In the genomic region with DNA sequence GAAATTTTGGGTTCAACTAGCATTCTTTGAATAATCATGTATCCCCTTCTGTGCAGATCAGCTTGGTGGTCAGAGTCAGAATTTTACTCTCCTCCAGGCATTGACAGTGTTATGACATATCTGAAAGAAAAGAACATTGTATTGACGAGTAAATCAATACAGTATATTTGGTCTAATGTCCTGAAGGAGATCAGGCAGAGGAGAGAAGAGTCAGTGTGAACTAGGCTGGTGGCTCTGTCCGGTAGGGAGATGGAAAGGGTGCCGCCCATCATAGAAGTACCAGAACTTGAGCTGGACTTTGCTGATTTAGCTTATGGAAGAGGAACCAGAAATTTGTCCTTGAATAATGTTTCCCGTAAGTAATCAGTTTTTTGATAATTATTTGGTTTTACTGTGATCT, we compare ENCODE assay signal across 8 cellular contexts. TPM values are rescaled to one million over a fixed set of nuclear protein-coding genes. Genes with fewer than 3 reads are reported as not detected.
DNase-seq lines count a peak whose midpoint lies in the region; ATAC-seq lines count a peak whose summit lies in the region.

A gene (plus strand): TSS at position 301 of the 400 bp plus-strand sequence. CDS start 555 bp downstream, outside the sequence.

- H3K4me1 ChIP-seq in iPS DF 6.9 (ENCODE audit: control insufficient read depth, insufficient read depth, low read length), result no peaks in the 10 kb centered on the region; the same call in 1 of the 2 replicates
- peaks cover 14% of the 10 kb centered on the region for H3K4me1 ChIP-seq in skeletal muscle satellite cell (ENCODE audit: control insufficient read depth, insufficient read depth, low read length)

- H3K27ac Mint-ChIP-seq in activated CD8-positive, alpha-beta T cell treated with anti-CD3 and anti-CD28 coated beads, Interleukin-2, amount 10 ng/mL, durations not matched to agents 7 days and 5 days, result peak within 1 kb of the TSS; percentile 77

- H3K4me1 Mint-ChIP-seq in activated CD8-positive, alpha-beta T cell treated with anti-CD3 and anti-CD28 coated beads, Interleukin-2, amount 10 ng/mL, durations not matched to agents 7 days and 5 days (ENCODE audit: low read depth), result peaks cover 65% of the 10 kb centered on the region

- H3K4me3 ChIP-seq in H7 (ENCODE audit: insufficient read depth, low read depth, low read length), result peak within 1 kb of the TSS; percentile 42
- H3K4me3 ChIP-seq in iPS DF 6.9 (ENCODE audit: low read length), result peak within 1 kb of the TSS; percentile 43; the same call in 1 of the 2 replicates
- peak within 1 kb of the TSS; percentile 75 for H3K4me3 ChIP-seq in skeletal muscle satellite cell (ENCODE audit: low read length)

- H3K36me3 Mint-ChIP-seq in activated CD8-positive, alpha-beta T cell treated with anti-CD3 and anti-CD28 coated beads, Interleukin-2, amount 10 ng/mL, durations not matched to agents 7 days and 5 days (ENCODE audit: low read depth), result peaks cover 20% of the 10 kb centered on the region

- POLR2A ChIA-PET in activated CD8-positive, alpha-beta T cell treated with anti-CD3 and anti-CD28 coated beads, Interleukin-2, amount 10 ng/mL, durations not matched to agents 7 days and 5 days (lab: Charles Lee), result no interaction called here

- H3K36me3 ChIP-seq in H7 (replicated peaks; ENCODE audit: control insufficient read depth, insufficient read depth, low read length), result no peaks in the 10 kb centered on the region
- H3K36me3 ChIP-seq in iPS DF 6.9 (ENCODE audit: control insufficient read depth, insufficient read depth, low read length), result no peaks in the 10 kb centered on the region
- H3K36me3 ChIP-seq in skeletal muscle satellite cell (ENCODE audit: insufficient read depth, low read length), result no peaks in the 10 kb centered on the region

- H3K27me3 Mint-ChIP-seq in activated CD8-positive, alpha-beta T cell treated with anti-CD3 and anti-CD28 coated beads, Interleukin-2, amount 10 ng/mL, durations not matched to agents 7 days and 5 days (ENCODE audit: low read depth), result peaks cover 16% of the 10 kb centered on the region

- ATAC-seq in activated CD8-positive, alpha-beta T cell treated with anti-CD3 and anti-CD28 coated beads, Interleukin-2, amount 10 ng/mL, durations not matched to agents 7 days and 5 days, result no peak
- no peak for ATAC-seq in HG03095 (IDR thresholded peaks at IDR 0.05; ENCODE audit: unreplicated experiment)

- H3K9me3 Mint-ChIP-seq in activated CD8-positive, alpha-beta T cell treated with anti-CD3 and anti-CD28 coated beads, Interleukin-2, amount 10 ng/mL, durations not matched to agents 7 days and 5 days (ENCODE audit: insufficient read depth), result peaks cover 4% of the 10 kb centered on the region

- in situ Hi-C loops in KBM-7 (cut with MboI; ENCODE audit: low pct_unique_long_range_greater_than_20kb, low sequenced_read_pairs), result no loop called here

- WGBS in iPS DF 6.9 (ENCODE audit: insufficient coverage, insufficient read length), result no CpG with 5 or more reads among the region's 4 CpGs

- peaks cover 39% of the 10 kb centered on the region for H3K27me3 ChIP-seq in H7 (ENCODE audit: control insufficient read depth, insufficient read depth, low read length)
- H3K27me3 ChIP-seq in iPS DF 6.9 (ENCODE audit: control insufficient read depth, insufficient read depth, low read length), result peaks cover 13% of the 10 kb centered on the region; the same call in 1 of the 2 replicates
- peaks cover 7% of the 10 kb centered on the region for H3K27me3 ChIP-seq in skeletal muscle satellite cell (ENCODE audit: control insufficient read depth, insufficient read depth, low read length)

- peak within 1 kb of the TSS; percentile 72 for H3K4me3 Mint-ChIP-seq in activated CD8-positive, alpha-beta T cell treated with anti-CD3 and anti-CD28 coated beads, Interleukin-2, amount 10 ng/mL, durations not matched to agents 7 days and 5 days

- H3K27ac ChIP-seq in iPS DF 6.9 (ENCODE audit: low read length), result no peak within 1 kb of the TSS

- H3K9me3 ChIP-seq in iPS DF 6.9 (ENCODE audit: control insufficient read depth, insufficient read depth, low read length), result no peaks in the 10 kb centered on the region
- no peaks in the 10 kb centered on the region for H3K9me3 ChIP-seq in skeletal muscle satellite cell (replicated peaks; ENCODE audit: low read length)

- H3K4me2 ChIP-seq in skeletal muscle satellite cell (ENCODE audit: low read length), result peak within 1 kb of the TSS; percentile 90

- CTCF ChIA-PET in activated CD8-positive, alpha-beta T cell treated with anti-CD3 and anti-CD28 coated beads, Interleukin-2, amount 10 ng/mL, durations not matched to agents 7 days and 5 days (lab: Charles Lee), result interaction anchor here (0.8 to 0.9 kb wide), 2 partner anchors 74 to 173 kb away, joined by 3 read pairs; no protein-coding TSS in a partner anchor

- H3K9ac ChIP-seq in skeletal muscle satellite cell (ENCODE audit: low read depth, low read length), result peak within 1 kb of the TSS; percentile 58

- DNase-seq in H7 (no peak), iPS DF 6.9 (ENCODE audit: low read depth, low spot score) (no peak), NCI-H1105 treated with DMSO at 0.1 percent for 48 hours (lab: John Stamatoyannopoulos, UW) (no peak), KBM-7 (no peak), EL (no peak)
- no peak for DNase-seq in activated CD8-positive, alpha-beta T cell treated with anti-CD3 and anti-CD28 coated beads, Interleukin-2, amount 10 ng/mL, durations not matched to agents 7 days and 5 days

RNA-seq across cellular contexts. Expression of the gene that starts here (rescaled TPM):
- total RNA-seq in H7 (2014; rRNA removed; shearing (Covaris generic)), result 0.45 and 2.1 TPM in 2 replicates
- total RNA-seq in activated CD8-positive, alpha-beta T cell treated with anti-CD3 and anti-CD28 coated beads, Interleukin-2, amount 10 ng/mL, durations not matched to agents 7 days and 5 days, result 10 to 100 TPM; 19.3 to 20.6 TPM
- total RNA-seq in skeletal muscle satellite cell (2012; rRNA removed), result 0.25 and 4.2 TPM in 2 replicates
